ENCODE assay signal across 8 cellular contexts in the genomic region with DNA sequence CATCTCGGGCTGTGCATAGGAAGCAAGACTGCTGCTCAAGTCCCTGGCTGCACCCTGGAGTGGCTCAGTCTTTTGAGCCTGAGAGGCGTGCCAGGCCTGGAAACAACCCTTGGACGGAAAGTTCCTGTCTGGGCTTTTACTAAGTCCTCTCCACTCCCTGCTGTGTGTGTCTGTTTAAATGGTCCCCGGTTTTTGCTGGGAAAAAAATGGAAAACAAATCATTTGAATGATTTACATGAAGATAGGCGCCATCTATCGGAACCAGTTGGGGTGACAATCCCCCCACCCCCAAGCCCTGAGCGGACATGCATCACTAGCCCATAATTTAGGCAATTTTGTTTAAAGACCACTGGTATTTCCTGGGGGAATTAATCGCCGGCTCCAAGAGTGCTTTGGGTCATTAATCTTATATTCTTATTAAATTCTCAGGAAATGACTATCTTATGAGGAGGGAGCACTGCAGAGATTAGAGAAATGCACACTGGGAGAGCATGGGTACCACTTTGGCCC. TPM values are rescaled to one million over a fixed set of nuclear protein-coding genes. Genes with fewer than 3 reads are reported as not detected.
DNase-seq lines count a peak whose midpoint lies in the region; ATAC-seq, FAIRE-seq and TF ChIP-seq lines count a peak whose summit lies in the region.

No MANE protein-coding gene starts in this region.

- H3K27ac ChIP-seq in K562 (ENCODE audit: extremely low read depth, low read depth, low read length), result no peak overlapping the region
- H3K27ac ChIP-seq in gastrocnemius medialis, result peak overlapping the region; percentile 5 to 96 (median 43)

- no peak for TF ChIP-seq EP300 in K562 (IDR thresholded peaks at IDR 0.05; ENCODE audit: low read length)

- H3K9me3 ChIP-seq in K562 (replicated peaks; ENCODE audit: control insufficient read depth, insufficient read depth, low read depth, low read length) (no peaks in the 10 kb centered on the region), gastrocnemius medialis (no peaks in the 10 kb centered on the region)

- peak; percentile 62 for TF ChIP-seq CTCF in D721Med (IDR thresholded peaks at IDR 0.05; ENCODE audit: insufficient read depth, missing control alignments)
- TF ChIP-seq CTCF in K562 (IDR thresholded peaks at IDR 0.05 in 2 of 3, conservative IDR thresholded peaks at IDR 0.05 in 1 of 3; ENCODE audit: insufficient read depth in 2 of 3, low read depth in 1 of 3, low read length in 3 of 3), result peak; percentile 35 to 73 (median 73); a peak in 5 of 6 replicates
- peak; percentile 37 to 74 (median 61) for TF ChIP-seq CTCF in gastrocnemius medialis (IDR thresholded peaks at IDR 0.05 in 4 of 5, conservative IDR thresholded peaks at IDR 0.05 in 1 of 5)

- no peaks in the 10 kb centered on the region; the same call in 2 of the 3 replicates for H3K36me3 ChIP-seq in K562 (ENCODE audit: control insufficient read depth, insufficient read depth, low read length)
- no peaks in the 10 kb centered on the region for H3K36me3 ChIP-seq in gastrocnemius medialis

- CTCF ChIA-PET in K562 (lab: Yijun Ruan, JAX; ENCODE audit: low intra/inter-chr PET ratio), result no interaction called here

- peaks cover 22% of the 10 kb centered on the region for H3K79me2 ChIP-seq in K562 (ENCODE audit: control insufficient read depth, insufficient read depth, low read length)

- POLR2A ChIA-PET in K562 (lab: Yijun Ruan, JAX), result interaction anchor here (0.5 kb wide), 1 partner anchor 136 kb away, joined by 5 read pairs; no protein-coding TSS in a partner anchor

- H3K4me1 ChIP-seq in K562 (replicated peaks in 1 of 2; ENCODE audit: control insufficient read depth in 2 of 2, insufficient read depth in 2 of 2, low read length in 2 of 2) (peaks cover 13 to 37% of the 10 kb centered on the region in 2 experiments), gastrocnemius medialis (peaks cover 15% of the 10 kb centered on the region in 2 donors)

- no peaks in the 10 kb centered on the region for H4K20me1 ChIP-seq in K562 (replicated peaks; ENCODE audit: control insufficient read depth, insufficient read depth, low read length)

- peak; percentile 23 to 67; a peak in 3 of 4 replicates for TF ChIP-seq RAD21 in K562 (CRISPR knock-in tag; conservative IDR thresholded peaks at IDR 0.05 in 1 of 2, IDR thresholded peaks at IDR 0.05 in 1 of 2)

- TF ChIP-seq POLR2A in K562 (conservative IDR thresholded peaks at IDR 0.05) (no peak), gastrocnemius medialis (IDR thresholded peaks at IDR 0.05) (no peak)

- H3K4me3 ChIP-seq in K562 (no peak overlapping the region), gastrocnemius medialis (peak overlapping the region in 1 of 4 donors; percentile 11)

- no peaks in the 10 kb centered on the region for H3K9me1 ChIP-seq in K562 (ENCODE audit: control insufficient read depth, insufficient read depth, low read length)

- in situ Hi-C loops in K562 (cut with MboI) (no loop called here), gastrocnemius medialis (cut with MboI; ENCODE audit: low sequenced_read_pairs in 4 of 4) (loop anchor here in 3 of 4 donors (25.0 kb wide), 2 partner anchors 183 to 283 kb away; a partner anchor contains a TSS)

- ATAC-seq in K562 (no peak), gastrocnemius medialis (no peak), GM18858 (IDR thresholded peaks at IDR 0.05; ENCODE audit: unreplicated experiment) (no peak), HG03571 (IDR thresholded peaks at IDR 0.05; ENCODE audit: unreplicated experiment) (no peak)

- no peak overlapping the region for H3K4me2 ChIP-seq in K562 (ENCODE audit: insufficient read depth, low read length)

- FAIRE-seq in D721Med (lab: Jason Lieb, UNC) (no peak), K562 (lab: Jason Lieb, UNC) (no peak)

- peak overlapping the region; percentile 64 for H2AFZ ChIP-seq in K562 (ENCODE audit: low read depth, low read length)

- no peak overlapping the region for H3K9ac ChIP-seq in K562 (ENCODE audit: insufficient read depth in 1 of 2, low read depth in 2 of 2, low read length in 2 of 2)

- intact Hi-C loops in K562 (cut with micrococcal nuclease) (loop anchor here (1.0 kb wide), 1 partner anchor 192 kb away; no protein-coding TSS in a partner anchor), gastrocnemius medialis (cut with DNase I; ENCODE audit: low total_unique reads) (loop anchor here (1.0 kb wide), 1 partner anchor 192 kb away; no protein-coding TSS in a partner anchor)

- BruUV-seq in K562 (replicated peaks; lab: Mats Ljungman, UMichigan), result no TSS peak

- H3K27me3 ChIP-seq in K562 (ENCODE audit: control insufficient read depth in 2 of 2, insufficient read depth in 2 of 2, low read length in 2 of 2), result no peaks in the 10 kb centered on the region
- H3K27me3 ChIP-seq in gastrocnemius medialis, result peaks cover 0 to 4% (median 0%) of the 10 kb centered on the region in 3 donors

- WGBS in K562 (ENCODE audit: insufficient coverage, low coverage, missing lambda C conversion rate), result 13% methylated on average over 9 of the region's 9 CpGs

- DNase-seq in D721Med (ENCODE audit: insufficient read length, low spot score) (peak; percentile 29), KG1 (lab: John Stamatoyannopoulos, UW) (peak; percentile 34), SW480 (ENCODE audit: low spot score) (peak; percentile 39), K562 (ENCODE audit: extremely low read depth in 1 of 4, low spot score in 3 of 4) (peak in 3 of 4 experiments; percentile 39 to 76 (median 63)), iPS-NIHi11 (ENCODE audit: low spot score) (peak; percentile 40), gastrocnemius medialis (peak; percentile 16 to 62)

TF ChIP-seq in K562, 482 proteins besides CTCF, POLR2A, EP300 and RAD21 (continues in another document):
- TF ChIP-seq, protein P1, sequence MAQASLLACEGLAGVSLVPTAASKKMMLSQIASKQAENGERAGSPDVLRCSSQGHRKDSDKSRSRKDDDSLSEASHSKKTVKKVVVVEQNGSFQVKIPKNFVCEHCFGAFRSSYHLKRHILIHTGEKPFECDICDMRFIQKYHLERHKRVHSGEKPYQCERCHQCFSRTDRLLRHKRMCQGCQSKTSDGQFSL (CRISPR knock-in tag; IDR thresholded peaks at IDR 0.05), result peak; percentile 70
- TF ChIP-seq, protein P1 (tag; IDR thresholded peaks at IDR 0.05), result no peak
- TF ChIP-seq, protein P2, sequence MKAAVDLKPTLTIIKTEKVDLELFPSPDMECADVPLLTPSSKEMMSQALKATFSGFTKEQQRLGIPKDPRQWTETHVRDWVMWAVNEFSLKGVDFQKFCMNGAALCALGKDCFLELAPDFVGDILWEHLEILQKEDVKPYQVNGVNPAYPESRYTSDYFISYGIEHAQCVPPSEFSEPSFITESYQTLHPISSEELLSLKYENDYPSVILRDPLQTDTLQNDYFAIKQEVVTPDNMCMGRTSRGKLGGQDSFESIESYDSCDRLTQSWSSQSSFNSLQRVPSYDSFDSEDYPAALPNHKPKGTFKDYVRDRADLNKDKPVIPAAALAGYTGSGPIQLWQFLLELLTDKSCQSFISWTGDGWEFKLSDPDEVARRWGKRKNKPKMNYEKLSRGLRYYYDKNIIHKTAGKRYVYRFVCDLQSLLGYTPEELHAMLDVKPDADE (conservative IDR thresholded peaks at IDR 0.05; ENCODE audit: control insufficient read depth, low read depth, low read length), result no peak
- TF ChIP-seq, protein P3, sequence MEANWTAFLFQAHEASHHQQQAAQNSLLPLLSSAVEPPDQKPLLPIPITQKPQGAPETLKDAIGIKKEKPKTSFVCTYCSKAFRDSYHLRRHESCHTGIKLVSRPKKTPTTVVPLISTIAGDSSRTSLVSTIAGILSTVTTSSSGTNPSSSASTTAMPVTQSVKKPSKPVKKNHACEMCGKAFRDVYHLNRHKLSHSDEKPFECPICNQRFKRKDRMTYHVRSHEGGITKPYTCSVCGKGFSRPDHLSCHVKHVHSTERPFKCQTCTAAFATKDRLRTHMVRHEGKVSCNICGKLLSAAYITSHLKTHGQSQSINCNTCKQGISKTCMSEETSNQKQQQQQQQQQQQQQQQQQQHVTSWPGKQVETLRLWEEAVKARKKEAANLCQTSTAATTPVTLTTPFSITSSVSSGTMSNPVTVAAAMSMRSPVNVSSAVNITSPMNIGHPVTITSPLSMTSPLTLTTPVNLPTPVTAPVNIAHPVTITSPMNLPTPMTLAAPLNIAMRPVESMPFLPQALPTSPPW (CRISPR knock-in tag; IDR thresholded peaks at IDR 0.05), result peak; percentile 57; the same call in 1 of the 2 replicates

RNA-seq across cellular contexts. Expression of a gene that starts 2.7 kb away (rescaled TPM):
- total RNA-seq in K562 (2011; cell fraction: chromatin; rRNA removed; ENCODE audit: low replicate concordance), result 43.7 and 72.8 TPM in 2 replicates
- 21.3 and 24.9 TPM in 2 replicates for total RNA-seq in K562 (2011; cell fraction: nucleolus; rRNA removed)
- 28.6 and 29.0 TPM in 2 replicates for total RNA-seq in K562 (2011; cell fraction: nucleoplasm; rRNA removed)
- total RNA-seq in K562 (2014; rRNA removed), result 13.7 and 15.0 TPM in 2 replicates
- total RNA-seq in K562 (2014; rRNA removed; fragmentation: Illumina TruSeq; extraction: Trizol), result 17.6 and 18.6 TPM in 2 replicates
- total RNA-seq in K562 (2015; rRNA removed; fragmentation: Illumina TruSeq; extraction: Trizol), result 18.1 and 18.7 TPM in 2 replicates
- 25.4 and 35.2 TPM in 2 replicates for total RNA-seq in K562 (2021)
- 11.9 and 15.5 TPM in 2 replicates for polyA plus RNA-seq in K562 (2011; rRNA removed)
- polyA plus RNA-seq in K562 (2011; cell fraction: cytosol; rRNA removed), result 10.3 and 11.7 TPM in 2 replicates
- polyA plus RNA-seq in K562 (2011; cell fraction: nucleus; rRNA removed), result 25.3 and 30.6 TPM in 2 replicates
- 23.9 and 82.9 TPM in 2 replicates for polyA plus RNA-seq in K562 (2012)
- polyA plus RNA-seq in K562 (2014; fragmentation: Illumina TruSeq; extraction: Trizol), result 24.7 and 25.9 TPM in 2 replicates
- polyA plus RNA-seq in K562 (2014; fragmentation: Nextera tagmentation; extraction: Ambion mirVana), result 1 to 10 TPM; 2.3 to 6.5 TPM
- 10.9 and 16.1 TPM in 2 replicates for polyA plus RNA-seq in K562 (2014; rRNA removed)
- polyA minus RNA-seq in K562 (2011; rRNA and poly(A)+ RNA removed), result 25.7 and 32.4 TPM in 2 replicates
- polyA minus RNA-seq in K562 (2011; cell fraction: cytosol; rRNA and poly(A)+ RNA removed), result 9.1 and 16.6 TPM in 2 replicates
- polyA minus RNA-seq in K562 (2011; cell fraction: nucleus; rRNA and poly(A)+ RNA removed), result 10.6 and 19.3 TPM in 2 replicates
- 10 to 100 TPM in 3 of 4 donors, 1 to 10 TPM in 1; 4.9 to 68.0 (median 25.8) TPM for total RNA-seq in gastrocnemius medialis
